16 cellular contexts compared by ENCODE assay signal in the genomic region with DNA sequence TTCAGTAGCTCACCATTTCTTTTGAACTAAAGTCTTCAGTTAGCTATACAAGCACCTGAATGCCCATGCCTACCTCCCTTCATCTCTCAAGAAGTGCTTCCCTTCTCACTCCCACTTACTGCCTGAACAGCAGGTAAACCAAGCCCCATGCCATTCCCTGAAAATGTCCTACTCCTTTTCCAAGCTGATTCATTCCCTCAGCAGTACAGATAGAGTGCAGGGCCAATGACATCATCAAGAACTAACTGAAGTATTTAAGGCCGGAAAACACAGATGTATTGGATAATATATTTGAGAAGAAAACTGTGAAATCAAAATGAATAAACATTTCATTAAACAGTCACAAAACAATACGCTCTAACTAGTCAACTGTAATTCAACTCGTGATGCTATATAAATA.
"Had no signal": no experiment of that assay in that cellular context is flagged by ENCODE, and none has a peak within 500 bp of the region (broad histone marks: within the 10 kb centered on the region; RNA-seq: fewer than 3 reads in every experiment).

No MANE protein-coding gene starts in this region.

- H3K9me3 ChIP-seq: colonic mucosa had no signal

- H3K27ac ChIP-seq: colonic mucosa, epithelial cell of prostate, parathyroid adenoma had no signal

- H3K27me3 ChIP-seq: colonic mucosa had no signal

- DNase-seq: activated B cell treated with CpG ODN at 0.5 μM for 24 hours; activated CD4-positive, alpha-beta T cell treated with anti-CD3 and anti-CD28 coated beads, Interleukin-2, amount 50 U/mL, for 1 hour; activated effector memory CD4-positive, alpha-beta T cell treated with Interleukin-2 at 50 U/mL for 16 hours; activated T-cell treated with anti-CD3 and anti-CD28 coated beads, Interleukin-2, amount 50 U/mL, for 1 hour; anterior cingulate cortex; colonic mucosa; effector CD8-positive, alpha-beta T cell; glutamatergic neuron; stimulated activated CD4-positive, alpha-beta T cell treated with anti-CD3 and anti-CD28 coated beads, Interleukin-15, amount 100 ng/mL, for 24 hours; stimulated activated CD4-positive, alpha-beta T cell treated with anti-CD3 and anti-CD28 coated beads, Interleukin-4, amount 100 ng/mL, for 24 hours; T-helper 17 cell had no signal

- ATAC-seq: activated naive CD4-positive, alpha-beta T cell treated with anti-CD3 and anti-CD28 coated beads, Interleukin-2, amount 50 U/mL, for 72 hours; left lobe of liver; natural killer cell treated with Interleukin-12 subunit alpha and Interleukin-12 subunit beta and Interleukin-15 and Interleukin-18, amount 100 ng/mL, for 72 hours; T-helper 17 cell had no signal

- H3K4me1 ChIP-seq: colonic mucosa, parathyroid adenoma had no signal

- H3K4me3 ChIP-seq: colonic mucosa had no signal

- H3K36me3 ChIP-seq: colonic mucosa had no signal
